Comparison of ENCODE assay signal across 14 cellular contexts in the genomic region with DNA sequence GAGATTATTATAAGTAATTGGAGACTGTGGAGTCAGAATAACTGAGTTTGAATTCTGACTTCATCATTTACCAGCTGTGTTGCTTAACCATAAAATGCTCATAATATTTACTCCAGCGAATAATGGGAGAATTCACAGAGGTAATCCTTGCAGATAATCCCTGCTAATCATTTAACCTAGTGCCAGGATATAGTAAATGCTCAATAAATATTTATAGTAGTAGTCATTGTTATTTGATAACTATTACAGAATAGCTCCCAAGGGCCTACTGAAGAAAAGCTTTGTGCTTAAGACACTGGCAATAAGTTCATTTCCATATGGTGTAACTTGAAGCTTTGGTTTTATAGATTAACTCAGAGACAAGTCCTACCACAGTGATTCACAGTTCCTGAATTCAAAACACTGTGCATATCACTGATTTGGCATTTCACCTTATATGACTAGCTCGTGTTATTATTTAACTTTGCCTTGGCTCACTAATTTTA.
DNase-seq lines count a peak whose midpoint lies in the region; ATAC-seq and TF ChIP-seq lines count a peak whose summit lies in the region.
"Had no signal": no experiment of that assay in that cellular context is flagged by ENCODE, and none has a peak within 500 bp of the region (broad histone marks: within the 10 kb centered on the region; RNA-seq: fewer than 3 reads in every experiment).

No MANE protein-coding gene starts in this region.

- no peaks in the 10 kb centered on the region for H3K9me3 ChIP-seq in uterus
- peaks cover 5% of the 10 kb centered on the region for H3K9me3 ChIP-seq in H9 (ENCODE audit: control insufficient read depth, low read depth, low read length)
- H3K9me3 ChIP-seq: Peyer's patch, transverse colon had no signal

- H3K4me3 Mint-ChIP-seq in chondrocyte (ENCODE audit: unreplicated experiment) (peak overlapping the region; percentile 25), H9 (no peak overlapping the region)
- H3K4me3 Mint-ChIP-seq: activated CD4-positive, alpha-beta T cell treated with anti-CD3 and anti-CD28 coated beads for 36 hours; activated naive CD8-positive, alpha-beta T cell treated with anti-CD3 and anti-CD28 coated beads, Interleukin-2, amount 50 U/mL, for 24 hours had no signal

- H3K9ac ChIP-seq in H9 (ENCODE audit: extremely low read depth, insufficient read length, low read length), result no peak overlapping the region

- H3K23ac ChIP-seq in H9 (ENCODE audit: insufficient read length, low read depth, low read length), result no peak overlapping the region

- no peaks in the 10 kb centered on the region for H3K27me3 ChIP-seq in uterus
- H3K27me3 ChIP-seq in H9 (ENCODE audit: insufficient read depth, low read length), result no peaks in the 10 kb centered on the region
- H3K27me3 ChIP-seq: Peyer's patch, transverse colon had no signal

- H3K4me1 ChIP-seq in uterus (peaks cover 0 to 1% of the 10 kb centered on the region in 2 donors), H9 (ENCODE audit: insufficient read depth, low read length) (peaks cover 4% of the 10 kb centered on the region; the same call in 1 of the 2 replicates)
- H3K4me1 ChIP-seq: Peyer's patch, transverse colon had no signal

- no peaks in the 10 kb centered on the region for H4K20me1 ChIP-seq in H9 (ENCODE audit: control insufficient read depth, insufficient read depth, insufficient read length)

- H3K9me3 Mint-ChIP-seq in chondrocyte (ENCODE audit: low read depth) (no peaks in the 10 kb centered on the region), H9 (peaks cover 6% of the 10 kb centered on the region in 2 experiments; a peak in 3 of 5 replicates)
- H3K9me3 Mint-ChIP-seq: activated naive CD8-positive, alpha-beta T cell treated with anti-CD3 and anti-CD28 coated beads, Interleukin-2, amount 50 U/mL, for 24 hours had no signal

- no peak overlapping the region for H2BK20ac ChIP-seq in H9 (ENCODE audit: low read depth, low read length, poor library complexity, severe bottlenecking)

- no peaks in the 10 kb centered on the region for H3K23me2 ChIP-seq in H9 (ENCODE audit: insufficient read length, low read depth, low read length, poor library complexity, severe bottlenecking)

- no peak overlapping the region for H2BK120ac ChIP-seq in H9 (ENCODE audit: low read depth, low read length, poor library complexity, severe bottlenecking)

- no peak overlapping the region for H2BK15ac ChIP-seq in H9 (ENCODE audit: low read depth, low read length)

- H3T11ph ChIP-seq in H9 (ENCODE audit: low read length), result no peak overlapping the region

- no peak overlapping the region for H3K4ac ChIP-seq in H9 (ENCODE audit: low read depth, low read length)

- H3K36me3 Mint-ChIP-seq in chondrocyte (ENCODE audit: low read depth), result no peaks in the 10 kb centered on the region
- peaks cover 2 to 8% (median 6%) of the 10 kb centered on the region in 3 experiments; a peak in 6 of 7 replicates for H3K36me3 Mint-ChIP-seq in H9 (ENCODE audit: insufficient read depth in 1 of 3, low read depth in 3 of 3)

- H3K27me3 Mint-ChIP-seq in chondrocyte (ENCODE audit: low read depth) (no peaks in the 10 kb centered on the region), H9 (ENCODE audit: low read depth) (no peaks in the 10 kb centered on the region)
- H3K27me3 Mint-ChIP-seq: activated CD4-positive, alpha-beta T cell treated with anti-CD3 and anti-CD28 coated beads for 36 hours; activated naive CD8-positive, alpha-beta T cell treated with anti-CD3 and anti-CD28 coated beads, Interleukin-2, amount 50 U/mL, for 24 hours had no signal

- H3K18ac ChIP-seq in H9 (ENCODE audit: insufficient read length, low read depth, low read length), result no peak overlapping the region

- H3K4me3 ChIP-seq in uterus, result no peak overlapping the region
- H3K4me3 ChIP-seq: Peyer's patch, transverse colon had no signal

- intact Hi-C loops in uterus (cut with DNase I; ENCODE audit: low total_unique reads), result no loop called here

- TF ChIP-seq CTCF in chondrocyte (IDR thresholded peaks at IDR 0.05) (no peak), uterus (IDR thresholded peaks at IDR 0.05) (no peak), H9 (conservative IDR thresholded peaks at IDR 0.05) (no peak)

- ATAC-seq in HG03432 (IDR thresholded peaks at IDR 0.05; ENCODE audit: unreplicated experiment), result peak; percentile 78
- ATAC-seq: activated CD4-positive, alpha-beta T cell treated with anti-CD3 and anti-CD28 coated beads for 36 hours; activated naive CD8-positive, alpha-beta T cell treated with anti-CD3 and anti-CD28 coated beads, Interleukin-2, amount 50 U/mL, for 24 hours had no signal

- no peak overlapping the region for H3K4me2 ChIP-seq in H9 (ENCODE audit: insufficient read depth, insufficient read length, low read length)

- H4K8ac ChIP-seq in H9 (replicated peaks; ENCODE audit: insufficient read length, low read depth, low read length), result no peak overlapping the region

- no peak overlapping the region for H2BK5ac ChIP-seq in H9 (ENCODE audit: insufficient read length, low read length)

- no peak overlapping the region for H2BK12ac ChIP-seq in H9 (ENCODE audit: insufficient read length, low read depth, low read length)

- H2AFZ ChIP-seq in H9 (ENCODE audit: low read length), result no peak overlapping the region

- no peak overlapping the region for H2AK5ac ChIP-seq in H9 (ENCODE audit: insufficient read length, low read length)

- H3K79me2 ChIP-seq in H9 (ENCODE audit: insufficient read depth, low read length), result no peaks in the 10 kb centered on the region

- H3K4me1 Mint-ChIP-seq in chondrocyte (ENCODE audit: low read depth), result peaks cover 31% of the 10 kb centered on the region
- H3K4me1 Mint-ChIP-seq in H9, result peaks cover 11 to 14% of the 10 kb centered on the region in 2 experiments; a peak in 3 of 4 replicates
- H3K4me1 Mint-ChIP-seq: activated CD4-positive, alpha-beta T cell treated with anti-CD3 and anti-CD28 coated beads for 36 hours; activated naive CD8-positive, alpha-beta T cell treated with anti-CD3 and anti-CD28 coated beads, Interleukin-2, amount 50 U/mL, for 24 hours had no signal

- WGBS in H9 (ENCODE audit: extremely low coverage, insufficient read length, low lambda C conversion rate), result no CpG with 5 or more reads among the region's 2 CpGs

- H3K27ac ChIP-seq in uterus (no peak overlapping the region), H9 (ENCODE audit: insufficient read length, low read depth, low read length) (no peak overlapping the region)
- H3K27ac ChIP-seq: Peyer's patch, transverse colon had no signal

- no peak for TF ChIP-seq POLR2A in uterus (IDR thresholded peaks at IDR 0.05)

- no peak overlapping the region for H3K56ac ChIP-seq in H9 (ENCODE audit: insufficient read length, low read depth, low read length)

- H3K79me1 ChIP-seq in H9 (ENCODE audit: insufficient read depth, low read depth, low read length, poor library complexity, severe bottlenecking), result no peaks in the 10 kb centered on the region

- DNase-seq in DMS53 (lab: John Stamatoyannopoulos, UW) (peak; percentile 5), DMS53 treated with DMSO at 0.1 percent for 48 hours (lab: John Stamatoyannopoulos, UW; ENCODE audit: unreplicated experiment) (no peak), chondrocyte (ENCODE audit: low spot score) (no peak), stromal cell of bone marrow (ENCODE audit: low read depth) (peak; percentile 81), uterus (no peak), H9 (no peak)
- no peak for DNase-seq in stimulated activated CD4-positive, alpha-beta T cell treated with anti-CD3 and anti-CD28 coated beads, Interleukin-4, amount 100 ng/mL, for 4 hours
- DNase-seq: 8988T; activated CD4-positive, alpha-beta T cell treated with anti-CD3 and anti-CD28 coated beads for 36 hours; activated naive CD8-positive, alpha-beta T cell treated with anti-CD3 and anti-CD28 coated beads, Interleukin-2, amount 50 U/mL, for 24 hours; NCI-H1048; Peyer's patch; transverse colon had no signal

- no peak overlapping the region for H3K14ac ChIP-seq in H9 (ENCODE audit: insufficient read depth, low read length)

- H3K27ac Mint-ChIP-seq in chondrocyte (ENCODE audit: unreplicated experiment) (peak overlapping the region; percentile 45), H9 (no peak overlapping the region)
- H3K27ac Mint-ChIP-seq: activated CD4-positive, alpha-beta T cell treated with anti-CD3 and anti-CD28 coated beads for 36 hours; activated naive CD8-positive, alpha-beta T cell treated with anti-CD3 and anti-CD28 coated beads, Interleukin-2, amount 50 U/mL, for 24 hours had no signal

- H4K5ac ChIP-seq in H9 (ENCODE audit: insufficient read length, low read depth, low read length), result no peak overlapping the region

- H3K36me3 ChIP-seq in uterus, result no peaks in the 10 kb centered on the region
- H3K36me3 ChIP-seq: Peyer's patch, transverse colon had no signal

- H4K91ac ChIP-seq in H9 (ENCODE audit: insufficient read length, low read depth, low read length), result no peak overlapping the region

Comparison
In these comparisons a context has a peak if more than half of its experiments do, and no peak if none do; other contexts are left out.
1. DNase-seq: peak in DMS53 (single experiment) and stromal cell of bone marrow (single experiment); none in DMS53 treated with DMSO at 0.1 percent for 48 hours (single experiment), chondrocyte (single experiment), uterus (0 of 2), H9 (single experiment) and stimulated activated CD4-positive, alpha-beta T cell treated with anti-CD3 and anti-CD28 coated beads, Interleukin-4, amount 100 ng/mL, for 4 hours (0 of 2).